25 cellular contexts compared by ENCODE assay signal in genomic region chr3:149263856-149264255, GRCh38. TPM values are rescaled to one million over a fixed set of nuclear protein-coding genes. Genes with fewer than 3 reads are reported as not detected.
"Had no signal": no experiment of that assay in that cellular context is flagged by ENCODE, and none has a peak within 500 bp of the region (broad histone marks: within the 10 kb centered on the region; RNA-seq: fewer than 3 reads in every experiment).

No MANE protein-coding gene starts in this region.

- H3K27me3 ChIP-seq: Peyer's patch, SJCRH30 had no signal

- H3K4me2 ChIP-seq: PC-9 had no signal

- DNase-seq: KG1, MM.1S, NCI-H1092, NCI-H1105 treated with DMSO at 0.1 percent for 48 hours, NCI-H1417 treated with DMSO at 0.1 percent for 48 hours, NCI-H146, NCI-H1694 treated with DMSO at 0.1 percent for 48 hours, NCI-H1930, NCI-H2081, NCI-H2107, NCI-H2171, NCI-H226, NCI-H446, NCI-H510A, NCI-H524 treated with DMSO at 0.1 percent for 48 hours, NCI-H69, NCI-H774, PC-9, Peyer's patch, SHP77 treated with DMSO at 0.1 percent for 48 hours, SJCRH30 had no signal

- H3K27ac ChIP-seq: PC-9, Peyer's patch, SJCRH30 had no signal

- H3K36me3 ChIP-seq: Peyer's patch, SJCRH30 had no signal

- H3K9me3 ChIP-seq: Peyer's patch, SJCRH30 had no signal

- H3K4me3 ChIP-seq: PC-9, Peyer's patch, SJCRH30 had no signal

- ATAC-seq: Right ventricle myocardium inferior, SK-N-SH treated with all-trans-retinoic acid at 6 μM for 48 hours had no signal

- H3K4me1 ChIP-seq: Peyer's patch had no signal

- H2AFZ ChIP-seq: PC-9 had no signal

RNA-seq across cellular contexts. Expression of gene CP, which starts 42.2 kb away (rescaled TPM):
- total RNA-seq: HT-29, RPMI7951, SJCRH30 had no signal
